ENCODE assay signal across 2 cellular contexts in the genomic region with DNA sequence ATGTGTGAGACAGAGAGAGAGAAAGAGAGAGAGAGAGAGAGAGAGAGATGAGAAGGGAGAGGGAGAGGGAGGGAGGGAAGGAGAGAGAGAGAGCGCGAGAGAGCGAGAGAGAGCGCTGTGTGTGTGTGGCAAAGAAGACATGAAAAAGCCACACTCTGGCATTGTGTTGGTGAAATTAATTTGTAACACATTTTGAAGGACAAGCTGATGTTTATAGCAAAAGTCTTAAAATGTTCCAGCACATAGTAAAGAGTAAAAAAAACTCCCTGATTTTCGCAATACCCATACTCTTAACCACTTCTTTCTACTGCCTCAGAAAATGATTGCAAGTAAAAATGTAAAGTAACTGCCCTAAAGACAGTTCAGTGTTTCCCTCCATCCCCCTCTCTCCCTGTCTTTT.
TF ChIP-seq lines count a peak whose summit lies in the region.

No MANE protein-coding gene starts in this region.

TF ChIP-seq in IMR-90, 13 proteins besides CTCF, POLR2A, EP300 and RAD21 (continued from another document):
- no peak for TF ChIP-seq MXI1 (IDR thresholded peaks at IDR 0.05; ENCODE audit: borderline replicate concordance, low read depth, low read length)
- no peak for TF ChIP-seq FOS (IDR thresholded peaks at IDR 0.05; ENCODE audit: low read depth, low read length)
- no peak for TF ChIP-seq SMC3 (IDR thresholded peaks at IDR 0.05; ENCODE audit: low read depth, low read length)
- TF ChIP-seq NFE2L2 (IDR thresholded peaks at IDR 0.05; ENCODE audit: low read depth, low read length), result no peak
- TF ChIP-seq, protein P1, sequence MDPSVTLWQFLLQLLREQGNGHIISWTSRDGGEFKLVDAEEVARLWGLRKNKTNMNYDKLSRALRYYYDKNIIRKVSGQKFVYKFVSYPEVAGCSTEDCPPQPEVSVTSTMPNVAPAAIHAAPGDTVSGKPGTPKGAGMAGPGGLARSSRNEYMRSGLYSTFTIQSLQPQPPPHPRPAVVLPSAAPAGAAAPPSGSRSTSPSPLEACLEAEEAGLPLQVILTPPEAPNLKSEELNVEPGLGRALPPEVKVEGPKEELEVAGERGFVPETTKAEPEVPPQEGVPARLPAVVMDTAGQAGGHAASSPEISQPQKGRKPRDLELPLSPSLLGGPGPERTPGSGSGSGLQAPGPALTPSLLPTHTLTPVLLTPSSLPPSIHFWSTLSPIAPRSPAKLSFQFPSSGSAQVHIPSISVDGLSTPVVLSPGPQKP (IDR thresholded peaks at IDR 0.05; ENCODE audit: borderline replicate concordance, low read depth, low read length), result no peak
- TF ChIP-seq RFX5 (IDR thresholded peaks at IDR 0.05; ENCODE audit: low read depth, low read length), result no peak
- no peak for TF ChIP-seq CHD1 (IDR thresholded peaks at IDR 0.05; ENCODE audit: low read depth, low read length)
- no peak for TF ChIP-seq MAFK (IDR thresholded peaks at IDR 0.05; ENCODE audit: low read depth, low read length)
- TF ChIP-seq, protein P2, sequence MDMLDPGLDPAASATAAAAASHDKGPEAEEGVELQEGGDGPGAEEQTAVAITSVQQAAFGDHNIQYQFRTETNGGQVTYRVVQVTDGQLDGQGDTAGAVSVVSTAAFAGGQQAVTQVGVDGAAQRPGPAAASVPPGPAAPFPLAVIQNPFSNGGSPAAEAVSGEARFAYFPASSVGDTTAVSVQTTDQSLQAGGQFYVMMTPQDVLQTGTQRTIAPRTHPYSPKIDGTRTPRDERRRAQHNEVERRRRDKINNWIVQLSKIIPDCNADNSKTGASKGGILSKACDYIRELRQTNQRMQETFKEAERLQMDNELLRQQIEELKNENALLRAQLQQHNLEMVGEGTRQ (IDR thresholded peaks at IDR 0.05; ENCODE audit: low read depth, low read length), result no peak
- no peak for TF ChIP-seq CEBPB (IDR thresholded peaks at IDR 0.05; ENCODE audit: low read depth, low read length)
- no peak for TF ChIP-seq BHLHE40 (IDR thresholded peaks at IDR 0.05; ENCODE audit: low read depth, low read length)

TF ChIP-seq in GM12891, 5 proteins besides CTCF, POLR2A, EP300 and RAD21 (continued from another document):
- TF ChIP-seq SPI1 (IDR thresholded peaks at IDR 0.05; ENCODE audit: low read depth, low read length) (no peak), TAF1 (IDR thresholded peaks at IDR 0.05; ENCODE audit: low read depth, low read length) (no peak), POLR2AphosphoS5 (IDR thresholded peaks at IDR 0.05; ENCODE audit: low read depth, low read length) (no peak)
